ENCODE assay signal across 24 cellular contexts in genomic region chr10:86370006-86370585, GRCh38. TPM values are rescaled to one million over a fixed set of nuclear protein-coding genes. Genes with fewer than 3 reads are reported as not detected.
"Had no signal": no experiment of that assay in that cellular context is flagged by ENCODE, and none has a peak within 500 bp of the region (broad histone marks: within the 10 kb centered on the region; RNA-seq: fewer than 3 reads in every experiment).

No MANE protein-coding gene starts in this region.

- H3K4me3 ChIP-seq: adrenal gland, colonic mucosa, left lung, stomach had no signal

- DNase-seq: activated CD4-positive, alpha-beta memory T cell treated with anti-CD3 and anti-CD28 coated beads, Interleukin-2, amount 10 ng/mL, durations not matched to agents 7 days and 5 days; activated CD4-positive, alpha-beta T cell treated with anti-CD3 and anti-CD28 coated beads, Interleukin-2, amount 10 ng/mL, durations not matched to agents 24 days and 14 days; activated gamma-delta T cell treated with Interleukin-2 at 50 U/mL for 16 hours; activated T-cell treated with anti-CD3 and anti-CD28 coated beads, Interleukin-2, amount 50 U/mL, for 72 hours; colonic mucosa; foreskin fibroblast; left lung; midbrain; right cardiac atrium; small intestine; stimulated activated CD4-positive, alpha-beta T cell treated with anti-CD3 and anti-CD28 coated beads, Interleukin-15, amount 100 ng/mL, for 24 hours; stomach; T1000 had no signal

- H3K27ac ChIP-seq: adrenal gland, colonic mucosa, left lung, parathyroid adenoma, stomach had no signal

- H3K9me3 ChIP-seq: adrenal gland, colonic mucosa, left lung, stomach had no signal

- H3K36me3 ChIP-seq: adrenal gland, colonic mucosa, left lung, stomach had no signal

- H3K36me3 Mint-ChIP-seq: activated naive CD8-positive, alpha-beta T cell; natural killer cell treated with Interleukin-12 subunit alpha and Interleukin-12 subunit beta and Interleukin-15 and Interleukin-18, amount 100 ng/mL, for 72 hours; stimulated activated memory B cell treated with anti-CD40 and anti-IgM and Interleukin-4, amounts not matched to agents 10 μg/mL and 1 μg/mL and 100 μg/mL, for 72 hours; type B pancreatic cell had no signal

- H3K27ac Mint-ChIP-seq: activated CD4-positive, alpha-beta memory T cell treated with anti-CD3 and anti-CD28 coated beads, Interleukin-2, amount 10 ng/mL, durations not matched to agents 7 days and 5 days; activated CD4-positive, alpha-beta T cell treated with anti-CD3 and anti-CD28 coated beads, Interleukin-2, amount 10 ng/mL, durations not matched to agents 24 days and 14 days; activated naive CD8-positive, alpha-beta T cell; activated T-cell treated with anti-CD3 and anti-CD28 coated beads, Interleukin-2, amount 50 U/mL, for 72 hours; natural killer cell treated with Interleukin-12 subunit alpha and Interleukin-12 subunit beta and Interleukin-15 and Interleukin-18, amount 100 ng/mL, for 72 hours; stimulated activated memory B cell treated with anti-CD40 and anti-IgM and Interleukin-4, amounts not matched to agents 10 μg/mL and 1 μg/mL and 100 μg/mL, for 72 hours; type B pancreatic cell had no signal

- H3K4me3 Mint-ChIP-seq: activated CD4-positive, alpha-beta memory T cell treated with anti-CD3 and anti-CD28 coated beads, Interleukin-2, amount 10 ng/mL, durations not matched to agents 7 days and 5 days; activated CD4-positive, alpha-beta T cell treated with anti-CD3 and anti-CD28 coated beads, Interleukin-2, amount 10 ng/mL, durations not matched to agents 24 days and 14 days; activated naive CD8-positive, alpha-beta T cell; activated T-cell treated with anti-CD3 and anti-CD28 coated beads, Interleukin-2, amount 50 U/mL, for 72 hours; central memory CD8-positive, alpha-beta T cell; natural killer cell treated with Interleukin-12 subunit alpha and Interleukin-12 subunit beta and Interleukin-15 and Interleukin-18, amount 100 ng/mL, for 72 hours; stimulated activated memory B cell treated with anti-CD40 and anti-IgM and Interleukin-4, amounts not matched to agents 10 μg/mL and 1 μg/mL and 100 μg/mL, for 72 hours; type B pancreatic cell had no signal

- H3K4me1 ChIP-seq: colonic mucosa, parathyroid adenoma had no signal

- H3K9me3 Mint-ChIP-seq: activated CD4-positive, alpha-beta memory T cell treated with anti-CD3 and anti-CD28 coated beads, Interleukin-2, amount 10 ng/mL, durations not matched to agents 7 days and 5 days; activated CD4-positive, alpha-beta T cell treated with anti-CD3 and anti-CD28 coated beads, Interleukin-2, amount 10 ng/mL, durations not matched to agents 24 days and 14 days; activated T-cell treated with anti-CD3 and anti-CD28 coated beads, Interleukin-2, amount 50 U/mL, for 72 hours; central memory CD8-positive, alpha-beta T cell; natural killer cell treated with Interleukin-12 subunit alpha and Interleukin-12 subunit beta and Interleukin-15 and Interleukin-18, amount 100 ng/mL, for 72 hours; stimulated activated memory B cell treated with anti-CD40 and anti-IgM and Interleukin-4, amounts not matched to agents 10 μg/mL and 1 μg/mL and 100 μg/mL, for 72 hours; type B pancreatic cell had no signal

- ATAC-seq: activated CD4-positive, CD25-positive, alpha-beta regulatory T cell treated with anti-CD3 and anti-CD28 coated beads, Interleukin-2, amount 50 U/mL, for 24 hours; activated T-cell treated with anti-CD3 and anti-CD28 coated beads, Interleukin-2, amount 50 U/mL, for 72 hours; left lung; natural killer cell treated with Interleukin-12 subunit alpha and Interleukin-12 subunit beta and Interleukin-15 and Interleukin-18, amount 100 ng/mL, for 72 hours; right cardiac atrium; stimulated activated memory B cell treated with anti-CD40 and anti-IgM and Interleukin-4, amounts not matched to agents 10 μg/mL and 1 μg/mL and 100 μg/mL, for 72 hours had no signal

RNA-seq across cellular contexts. Expression of gene GRID1, which starts 3.5 kb away (rescaled TPM):
- total RNA-seq: activated CD4-positive, alpha-beta memory T cell treated with anti-CD3 and anti-CD28 coated beads, Interleukin-2, amount 10 ng/mL, durations not matched to agents 7 days and 5 days; activated CD4-positive, alpha-beta T cell treated with anti-CD3 and anti-CD28 coated beads, Interleukin-2, amount 10 ng/mL, durations not matched to agents 24 days and 14 days; activated T-cell treated with anti-CD3 and anti-CD28 coated beads, Interleukin-2, amount 50 U/mL, for 72 hours; lung microvascular endothelial cell; natural killer cell treated with Interleukin-12 subunit alpha and Interleukin-12 subunit beta and Interleukin-15 and Interleukin-18, amount 100 ng/mL, for 72 hours; pulmonary artery endothelial cell; T-helper 1 cell treated with Interleukin-12 subunit alpha and Interleukin-12 subunit beta and Interleukin-4 antibody, amounts not matched to agents 30 ng/mL and 1 ng/mL, for 36 hours had no signal
